ENCODE assay signal across 8 cellular contexts in genomic region chr1:185044981-185045792, GRCh38. TPM values are rescaled to one million over a fixed set of nuclear protein-coding genes. Genes with fewer than 3 reads are reported as not detected.
DNase-seq lines count a peak whose midpoint lies in the region; ATAC-seq and TF ChIP-seq lines count a peak whose summit lies in the region.

RNF2 (plus strand) TSS chr1:185045558; CDS start chr1:185087554, 41,996 bp downstream.

- peak within 1 kb of the TSS; percentile 96 for H3K4me3 Mint-ChIP-seq in HFFc6
- peak within 1 kb of the TSS; percentile 88 for H3K4me3 Mint-ChIP-seq in progenitor cell of endocrine pancreas (ENCODE audit: low read depth)

- no peaks in the 10 kb centered on the region; the same call in 1 of the 2 replicates for H3K27me3 Mint-ChIP-seq in HFFc6 (ENCODE audit: insufficient read depth)
- H3K27me3 Mint-ChIP-seq in progenitor cell of endocrine pancreas: peaks cover 12% of the 10 kb centered on the region

- H3K9me3 ChIP-seq in adrenal gland (replicated peaks in 1 of 3) (no peaks in the 10 kb centered on the region), upper lobe of right lung (no peaks in the 10 kb centered on the region)

- H3K4me1 Mint-ChIP-seq in HFFc6 (ENCODE audit: low read depth) (peaks cover 36% of the 10 kb centered on the region), progenitor cell of endocrine pancreas (ENCODE audit: low read depth) (peaks cover 22% of the 10 kb centered on the region)

- intact Hi-C loops in adrenal gland (cut with DNase I): no loop called here
- intact Hi-C loops in left cardiac atrium (cut with DNase I): no loop called here
- intact Hi-C loops in upper lobe of right lung (cut with DNase I): no loop called here

- peak; percentile 95 to 98 for ATAC-seq in left cardiac atrium
- ATAC-seq in upper lobe of right lung: peak; percentile 96

- no peaks in the 10 kb centered on the region for H3K36me3 ChIP-seq in adrenal gland (replicated peaks in 1 of 2)
- no peaks in the 10 kb centered on the region for H3K36me3 ChIP-seq in upper lobe of right lung

- H3K27ac ChIP-seq in adrenal gland (peak within 1 kb of the TSS; percentile 70 to 89 (median 86)), upper lobe of right lung (peak within 1 kb of the TSS; percentile 87)

- H3K36me3 Mint-ChIP-seq in HFFc6 (ENCODE audit: low read depth) (no peaks in the 10 kb centered on the region; the same call in 1 of the 2 replicates), progenitor cell of endocrine pancreas (ENCODE audit: insufficient read depth) (peaks cover 1% of the 10 kb centered on the region)

- TF ChIP-seq POLR2A in adrenal gland (IDR thresholded peaks at IDR 0.05): peak; percentile 37 to 51

- H3K4me3 ChIP-seq in GM08714 (ENCODE audit: low read length): peak within 1 kb of the TSS; percentile 73
- H3K4me3 ChIP-seq in adrenal gland: peak within 1 kb of the TSS; percentile 51 to 84 (median 70)
- peak within 1 kb of the TSS; percentile 71 for H3K4me3 ChIP-seq in upper lobe of right lung

- no peaks in the 10 kb centered on the region for H3K9me3 Mint-ChIP-seq in HFFc6
- H3K9me3 Mint-ChIP-seq in progenitor cell of endocrine pancreas (ENCODE audit: low read depth): no peaks in the 10 kb centered on the region

- DNase-seq in HFFc6: peak; percentile 48
- peak; percentile 90 for DNase-seq in NAMALWA (ENCODE audit: low spot score)
- peak; percentile 61 to 82 (median 71) for DNase-seq in T-helper 1 cell
- peak; percentile 75 to 88 (median 80) for DNase-seq in adrenal gland
- DNase-seq in left cardiac atrium: peak; percentile 87
- DNase-seq in progenitor cell of endocrine pancreas (ENCODE audit: low spot score, unreplicated experiment): peak; percentile 73
- DNase-seq in upper lobe of right lung: peak; percentile 93

- TF ChIP-seq CTCF in HFFc6 (IDR thresholded peaks at IDR 0.05) (no peak; the same call in 1 of the 2 replicates), adrenal gland (IDR thresholded peaks at IDR 0.05) (peak in 2 of 6 experiments; percentile 10 to 12), progenitor cell of endocrine pancreas (IDR thresholded peaks at IDR 0.05; ENCODE audit: unreplicated experiment) (no peak), upper lobe of right lung (IDR thresholded peaks at IDR 0.05) (no peak)

- peaks cover 13 to 27% of the 10 kb centered on the region in 2 donors for H3K4me1 ChIP-seq in adrenal gland (replicated peaks in 1 of 2)
- H3K4me1 ChIP-seq in upper lobe of right lung: peaks cover 19% of the 10 kb centered on the region

- H3K27ac Mint-ChIP-seq in HFFc6: peak within 1 kb of the TSS; percentile 82
- H3K27ac Mint-ChIP-seq in progenitor cell of endocrine pancreas: peak within 1 kb of the TSS; percentile 92

- WGBS in adrenal gland, 4 donors: 1% methylated on average over 8 to 84 of the region's 84 CpGs

- no peaks in the 10 kb centered on the region for H3K27me3 ChIP-seq in adrenal gland
- H3K27me3 ChIP-seq in upper lobe of right lung: no peaks in the 10 kb centered on the region

RNA-seq across cellular contexts. Expression of gene RNF2, which starts in this region (rescaled TPM):
- 10 to 100 TPM; 19.0 to 24.7 (median 22.4) TPM for total RNA-seq in HFFc6 (2021; fragmentation: NEBNext Ultra II Directional; extraction: Animal tissue kit (Norgen Biotek cat#: 25700))
- total RNA-seq in adrenal gland (10 to 100 TPM in 7 of 8 donors, 1 to 10 TPM in 1; 9.4 to 23.5 (median 18.0) TPM), left cardiac atrium (10 to 100 TPM; 11.9 to 12.5 TPM), progenitor cell of endocrine pancreas (35.1 and 37.5 TPM in 2 replicates), upper lobe of right lung (15.9 TPM)
- 10 to 100 TPM in 1 of 3 donors, 1 to 10 TPM in 2; 3.5 to 31.3 (median 3.5) TPM for polyA plus RNA-seq in adrenal gland

Comparison
In these comparisons a context has a peak if more than half of its experiments do, and no peak if none do; other contexts are left out.
1. Peak in every context shown above with its lines: DNase-seq, ATAC-seq, H3K4me3 ChIP-seq and H3K27ac ChIP-seq.